ENCODE assay signal across 11 cellular contexts in genomic region chr2:60925994-60926750, GRCh38. TPM values are rescaled to one million over a fixed set of nuclear protein-coding genes. Genes with fewer than 3 reads are reported as not detected.
A peak's percentile ranks its signal among the peaks of the same experiment; 100 is the strongest.
DNase-seq lines count a peak whose midpoint lies in the region; ATAC-seq and TF ChIP-seq lines count a peak whose summit lies in the region.
"Had no signal": no experiment of that assay in that cellular context is flagged by ENCODE, and none has a peak within 500 bp of the region (broad histone marks: within the 10 kb centered on the region; RNA-seq: fewer than 3 reads in every experiment).

No MANE protein-coding gene starts in this region.

- POLR2A ChIA-PET in IMR-90 (lab: Charles Lee; ENCODE audit: unreplicated experiment) = interaction anchor here (0.7 kb wide), 1 partner anchor 9 kb away, joined by 3 read pairs; no protein-coding TSS in a partner anchor
- POLR2A ChIA-PET in activated CD4-positive, alpha-beta T cell treated with anti-CD3 and anti-CD28 coated beads for 36 hours (lab: Charles Lee) = no interaction called here

- H3K27ac Mint-ChIP-seq in activated CD4-positive, alpha-beta T cell treated with anti-CD3 and anti-CD28 coated beads for 36 hours = no peak overlapping the region

- H3K27me3 ChIP-seq in IMR-90 (ENCODE audit: control insufficient read depth, insufficient read depth, low read length) (no peaks in the 10 kb centered on the region), lower lobe of right lung (ENCODE audit: low read depth) (no peaks in the 10 kb centered on the region)

- peaks cover 3% of the 10 kb centered on the region for H3K9me3 Mint-ChIP-seq in activated CD4-positive, alpha-beta T cell treated with anti-CD3 and anti-CD28 coated beads for 36 hours (ENCODE audit: low read depth)

- H3K18ac ChIP-seq in IMR-90 (ENCODE audit: low read depth, low read length) = peak overlapping the region; percentile 31; the same call in 1 of the 2 replicates

- H3K27me3 Mint-ChIP-seq in activated CD4-positive, alpha-beta T cell treated with anti-CD3 and anti-CD28 coated beads for 36 hours = no peaks in the 10 kb centered on the region

- TF ChIP-seq CTCF in IMR-90 (conservative IDR thresholded peaks at IDR 0.05; ENCODE audit: low read depth, low read length) = no peak
- TF ChIP-seq CTCF in lower lobe of right lung (IDR thresholded peaks at IDR 0.05) = no peak

- H2AK9ac ChIP-seq in IMR-90 (replicated peaks; ENCODE audit: low read depth, low read length, poor library complexity) = no peak overlapping the region

- H3K4me1 Mint-ChIP-seq in activated CD4-positive, alpha-beta T cell treated with anti-CD3 and anti-CD28 coated beads for 36 hours = no peaks in the 10 kb centered on the region

- H4K20me1 ChIP-seq in IMR-90 (ENCODE audit: insufficient read depth, low read length) = no peaks in the 10 kb centered on the region

- BruUV-seq in IMR-90 (replicated peaks; lab: Mats Ljungman, UMichigan) = no TSS peak

- no peak overlapping the region for H3K4me3 ChIP-seq in IMR-90 (ENCODE audit: insufficient read depth, low read depth, low read length)
- no peak overlapping the region for H3K4me3 ChIP-seq in lower lobe of right lung

- peaks cover 63% of the 10 kb centered on the region for H3K36me3 Mint-ChIP-seq in activated CD4-positive, alpha-beta T cell treated with anti-CD3 and anti-CD28 coated beads for 36 hours (ENCODE audit: low read depth)

- H3K4ac ChIP-seq in IMR-90 (ENCODE audit: low read depth, low read length) = no peak overlapping the region

- DNase-seq in DMS153 treated with DMSO at 0.1 percent for 48 hours (lab: John Stamatoyannopoulos, UW; ENCODE audit: unreplicated experiment) (peak; percentile 10), IMR-90 (peak; percentile 79), amniotic epithelial cell (ENCODE audit: low read depth) (peak; percentile 21), lower lobe of right lung (no peak), AG08395 (ENCODE audit: low spot score) (no peak)
- DNase-seq in NK-92 treated with Interleukin-12 subunit alpha and Interleukin-12 subunit beta, amount 100 ng/mL, for 24 hours (lab: John Stamatoyannopoulos, UW) = no peak
- no peak for DNase-seq in activated CD4-positive, alpha-beta T cell treated with anti-CD3 and anti-CD28 coated beads for 36 hours
- DNase-seq: activated T-cell treated with anti-CD3 and anti-CD28 coated beads for 4 hours, NCI-H1694, T-helper 1 cell had no signal

- H2BK5ac ChIP-seq in IMR-90 (ENCODE audit: low read depth, low read length, poor library complexity, severe bottlenecking) = peak overlapping the region; percentile 43

- no peaks in the 10 kb centered on the region for H3K79me1 ChIP-seq in IMR-90 (ENCODE audit: low read depth in 1 of 2, low read length in 2 of 2)

- WGBS in IMR-90 (ENCODE audit: extremely low coverage in 2 of 2, insufficient read length in 1 of 2), 2 experiments = 90% methylated on average over 3 of the region's 7 CpGs; no CpG with 5 or more reads in 1 of the 2 experiments

- H2AFZ ChIP-seq in IMR-90 (replicated peaks; ENCODE audit: low read length, poor library complexity) = no peak overlapping the region

- H2BK120ac ChIP-seq in IMR-90 (ENCODE audit: low read depth, low read length) = no peak overlapping the region

- no peak overlapping the region for H2BK20ac ChIP-seq in IMR-90 (ENCODE audit: low read depth, low read length)

- H4K5ac ChIP-seq in IMR-90 (ENCODE audit: low read depth, low read length) = no peak overlapping the region; the same call in 1 of the 2 replicates

- no peak overlapping the region for H3K9ac ChIP-seq in IMR-90 (ENCODE audit: low read depth, low read length)

- H3K4me1 ChIP-seq in IMR-90 (ENCODE audit: control insufficient read depth, insufficient read depth, low read length) = peaks cover 6% of the 10 kb centered on the region
- H3K4me1 ChIP-seq in lower lobe of right lung = peaks cover 15% of the 10 kb centered on the region

- no peaks in the 10 kb centered on the region for H3K9me3 ChIP-seq in IMR-90 (ENCODE audit: control insufficient read depth, insufficient read depth, low read length)
- H3K9me3 ChIP-seq in lower lobe of right lung = no peaks in the 10 kb centered on the region

- H3K4me2 ChIP-seq in IMR-90 (ENCODE audit: low read depth, low read length) = peak overlapping the region; percentile 45; the same call in 1 of the 2 replicates

- H3K23ac ChIP-seq in IMR-90 (ENCODE audit: low read depth, low read length) = no peak overlapping the region

- 0 out of 2 replicates have a peak overlapping the region, but pooled peaks have one; percentile 11 for H4K91ac ChIP-seq in IMR-90 (ENCODE audit: insufficient read depth, low read depth, low read length)

- peak overlapping the region in 1 of 2 experiments; percentile 22; a peak in 1 of 4 replicates for H4K8ac ChIP-seq in IMR-90 (ENCODE audit: low read depth in 2 of 2, low read length in 2 of 2)

- H3K9me1 ChIP-seq in IMR-90 (ENCODE audit: insufficient read depth, low read length) = peaks cover 2% of the 10 kb centered on the region; the same call in 1 of the 2 replicates

- H3K4me3 Mint-ChIP-seq in activated CD4-positive, alpha-beta T cell treated with anti-CD3 and anti-CD28 coated beads for 36 hours = no peak overlapping the region

- H2AK5ac ChIP-seq in IMR-90 (ENCODE audit: low read depth, low read length) = no peak overlapping the region

- peak overlapping the region; percentile 41; the same call in 1 of the 2 replicates for H3K27ac ChIP-seq in IMR-90 (ENCODE audit: insufficient read depth, low read length)
- H3K27ac ChIP-seq in lower lobe of right lung = no peak overlapping the region

- no peak overlapping the region; the same call in 1 of the 2 replicates for H3K14ac ChIP-seq in IMR-90 (replicated peaks; ENCODE audit: low read depth, low read length)

- in situ Hi-C loops in IMR-90 (cut with MboI; ENCODE audit: low sequenced_read_pairs) = no loop called here

- dilution Hi-C loops in IMR-90 (cut with HindIII; ENCODE audit: low sequenced_read_pairs, unreplicated experiment) = no loop called here

- H3K56ac ChIP-seq in IMR-90 (ENCODE audit: extremely low read depth, insufficient read depth, low read length) = no peak overlapping the region

- no peak overlapping the region for H2BK15ac ChIP-seq in IMR-90 (ENCODE audit: low read depth, low read length)

- no peak for TF ChIP-seq RAD21 in IMR-90 (IDR thresholded peaks at IDR 0.05; ENCODE audit: low read length)

- peaks cover 6% of the 10 kb centered on the region for H3K36me3 ChIP-seq in IMR-90 (ENCODE audit: control insufficient read depth, insufficient read depth, low read length)
- peaks cover 48% of the 10 kb centered on the region for H3K36me3 ChIP-seq in lower lobe of right lung

- CTCF ChIA-PET in IMR-90 (lab: Yijun Ruan, JAX) = no interaction called here
- CTCF ChIA-PET in activated CD4-positive, alpha-beta T cell treated with anti-CD3 and anti-CD28 coated beads for 36 hours (lab: Charles Lee) = interaction anchor here (0.9 to 1.6 kb wide), 3 partner anchors 10 to 73 kb away, joined by 3 to 5 read pairs (median 5); no protein-coding TSS in a partner anchor

- no peak for TF ChIP-seq POLR2A in IMR-90 (IDR thresholded peaks at IDR 0.05; ENCODE audit: low read depth, low read length)

- ATAC-seq in IMR-90 (ENCODE audit: low read depth) = peak; percentile 89
- ATAC-seq in lower lobe of right lung = peak; percentile 66 to 68
- ATAC-seq in GM21423 (IDR thresholded peaks at IDR 0.05; ENCODE audit: unreplicated experiment) = no peak
- ATAC-seq in activated CD4-positive, alpha-beta T cell treated with anti-CD3 and anti-CD28 coated beads for 36 hours = no peak

- intact Hi-C loops in IMR-90 (cut with micrococcal nuclease) = loop anchor here (2.0 kb wide), 1 partner anchor 73 kb away; no protein-coding TSS in a partner anchor
- intact Hi-C loops in lower lobe of right lung (cut with DNase I) = no loop called here
- intact Hi-C loops in activated CD4-positive, alpha-beta T cell treated with anti-CD3 and anti-CD28 coated beads for 36 hours (cut with DNase I, micrococcal nuclease) = no loop called here

TF ChIP-seq in IMR-90, 13 proteins besides CTCF, POLR2A, EP300 and RAD21:
- TF ChIP-seq NFE2L2 (IDR thresholded peaks at IDR 0.05; ENCODE audit: low read depth, low read length) (no peak), SMC3 (IDR thresholded peaks at IDR 0.05; ENCODE audit: low read depth, low read length) (no peak), CEBPB (IDR thresholded peaks at IDR 0.05; ENCODE audit: low read depth, low read length) (peak; percentile 48; the same call in 1 of the 2 replicates), FOS (IDR thresholded peaks at IDR 0.05; ENCODE audit: low read depth, low read length) (no peak), MXI1 (IDR thresholded peaks at IDR 0.05; ENCODE audit: borderline replicate concordance, low read depth, low read length) (no peak), BHLHE40 (IDR thresholded peaks at IDR 0.05; ENCODE audit: low read depth, low read length) (no peak), CHD1 (IDR thresholded peaks at IDR 0.05; ENCODE audit: low read depth, low read length) (no peak)

RNA-seq across cellular contexts. Expression of gene REL, which starts 44.8 kb away (rescaled TPM):
- total RNA-seq in IMR-90 (2012; rRNA removed) (4.3 and 5.3 TPM in 2 replicates), lower lobe of right lung (33.6 TPM)
- 1.2 and 1.3 TPM in 2 replicates for polyA plus RNA-seq in IMR-90 (2012; rRNA removed)
- polyA plus RNA-seq in IMR-90 (2012; cell fraction: cytosol; rRNA removed) = 0.12 and 0.21 TPM in 2 replicates
- 0.38 and 3.6 TPM in 2 replicates for polyA plus RNA-seq in IMR-90 (2012; cell fraction: nucleus; rRNA removed; ENCODE audit: low replicate concordance)
- total RNA-seq in activated CD4-positive, alpha-beta T cell treated with anti-CD3 and anti-CD28 coated beads for 36 hours = 10 to 100 TPM; 42.7 to 55.9 TPM

Comparison
In these comparisons a context has a peak if more than half of its experiments do, and no peak if none do; other contexts are left out.
1. DNase-seq: peak in DMS153 treated with DMSO at 0.1 percent for 48 hours (single experiment), IMR-90 (single experiment) and amniotic epithelial cell (single experiment); none in lower lobe of right lung (single experiment), NK-92 treated with Interleukin-12 subunit alpha and Interleukin-12 subunit beta, amount 100 ng/mL, for 24 hours (single experiment), AG08395 (single experiment) and activated CD4-positive, alpha-beta T cell treated with anti-CD3 and anti-CD28 coated beads for 36 hours (single experiment).
2. ATAC-seq: peak in IMR-90 (single experiment) and lower lobe of right lung (2 of 2); none in GM21423 (single experiment) and activated CD4-positive, alpha-beta T cell treated with anti-CD3 and anti-CD28 coated beads for 36 hours (single experiment).